Comparison of ENCODE assay signal across 20 cellular contexts in genomic region chr12:53514626-53515290, GRCh38. TPM values are rescaled to one million over a fixed set of nuclear protein-coding genes. Genes with fewer than 3 reads are reported as not detected.
"Had no signal": no experiment of that assay in that cellular context is flagged by ENCODE, and none has a peak within 500 bp of the region (broad histone marks: within the 10 kb centered on the region; RNA-seq: fewer than 3 reads in every experiment).

No MANE protein-coding gene starts in this region.

- ATAC-seq: activated CD4-positive, alpha-beta T cell treated with anti-CD3 and anti-CD28 coated beads for 36 hours; activated T-cell treated with anti-CD3 and anti-CD28 coated beads, Interleukin-2, amount 50 U/mL, for 4 hours; stimulated activated naive CD8-positive, alpha-beta T cell treated with anti-CD3 and anti-CD28 coated beads, Interleukin-15, Interleukin-2, amounts not matched to agents 100 U/mL and 50 U/mL, for 24 hours; T-cell had no signal

- H3K4me1 Mint-ChIP-seq: activated CD4-positive, alpha-beta T cell treated with anti-CD3 and anti-CD28 coated beads for 36 hours; nephron; T-cell had no signal

- H3K27me3 Mint-ChIP-seq: activated CD4-positive, alpha-beta memory T cell treated with anti-CD3 and anti-CD28 coated beads for 36 hours; activated CD4-positive, alpha-beta T cell treated with anti-CD3 and anti-CD28 coated beads for 36 hours; T-cell had no signal

- H3K9me3 Mint-ChIP-seq: activated CD4-positive, alpha-beta memory T cell treated with anti-CD3 and anti-CD28 coated beads for 36 hours; activated T-cell treated with anti-CD3 and anti-CD28 coated beads, Interleukin-2, amount 50 U/mL, for 4 hours; nephron; T-cell had no signal

- H3K27ac Mint-ChIP-seq: activated CD4-positive, alpha-beta memory T cell treated with anti-CD3 and anti-CD28 coated beads for 36 hours; activated CD4-positive, alpha-beta T cell treated with anti-CD3 and anti-CD28 coated beads for 36 hours had no signal

- DNase-seq: activated CD4-positive, alpha-beta memory T cell treated with anti-CD3 and anti-CD28 coated beads for 36 hours; activated CD4-positive, alpha-beta T cell treated with anti-CD3 and anti-CD28 coated beads for 36 hours; activated gamma-delta T cell; activated T-cell treated with anti-CD3 and anti-CD28 coated beads, Interleukin-2, amount 50 U/mL, for 4 hours; hippocampal formation; mesendoderm; right cardiac atrium; stimulated activated CD4-positive, alpha-beta T cell treated with anti-CD3 and anti-CD28 coated beads, Interleukin-15, amount 100 ng/mL, for 24 hours; stimulated activated CD4-positive, alpha-beta T cell treated with anti-CD3 and anti-CD28 coated beads, Interleukin-4, amount 100 ng/mL, for 24 hours; stimulated activated naive CD8-positive, alpha-beta T cell treated with anti-CD3 and anti-CD28 coated beads, Interleukin-15, Interleukin-2, amounts not matched to agents 100 U/mL and 50 U/mL, for 24 hours; T-cell; T1000 had no signal

- H3K4me3 Mint-ChIP-seq: activated CD4-positive, alpha-beta memory T cell treated with anti-CD3 and anti-CD28 coated beads for 36 hours; activated CD4-positive, alpha-beta T cell treated with anti-CD3 and anti-CD28 coated beads for 36 hours; activated T-cell treated with anti-CD3 and anti-CD28 coated beads, Interleukin-2, amount 50 U/mL, for 4 hours; nephron; T-cell had no signal

RNA-seq across cellular contexts. Expression of gene NPFF, which starts 7.5 kb away (rescaled TPM):
- total RNA-seq: activated CD4-positive, alpha-beta T cell treated with anti-CD3 and anti-CD28 coated beads for 36 hours; activated T-cell treated with anti-CD3 and anti-CD28 coated beads, Interleukin-2, amount 50 U/mL, for 4 hours; astrocyte; esophagus muscularis mucosa; left lobe of liver; omental fat pad; prostate gland; right cardiac atrium; SK-MEL-5; T-cell; ureter had no signal
